Comparison of ENCODE assay signal across 2 cellular contexts in the genomic region with DNA sequence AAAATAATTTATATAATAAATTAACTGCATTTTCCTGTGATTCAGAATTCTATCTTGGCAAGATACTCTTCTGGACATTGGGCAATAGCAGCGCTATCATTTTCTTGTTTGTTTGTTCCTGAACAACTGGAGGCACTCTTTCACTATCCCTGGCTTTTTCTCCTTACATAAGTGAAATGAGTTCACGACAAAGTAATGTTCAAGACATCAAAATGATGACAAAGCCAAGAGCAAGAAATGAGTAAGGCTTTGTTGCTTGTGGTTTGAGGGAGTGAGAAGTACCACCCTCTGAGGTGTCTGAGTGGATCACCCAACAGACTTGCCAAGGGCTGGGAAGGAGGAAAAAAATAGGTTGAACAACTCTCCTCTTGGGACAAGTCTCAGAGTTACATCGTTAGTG.
TF ChIP-seq lines count a peak whose summit lies in the region.

No MANE protein-coding gene starts in this region.

TF ChIP-seq in SK-N-SH, 30 proteins besides CTCF, POLR2A, EP300 and RAD21 (continued from another document):
- TF ChIP-seq FOSL2 (IDR thresholded peaks at IDR 0.05; ENCODE audit: borderline replicate concordance, low read depth) (peak; percentile 58; the same call in 1 of the 2 replicates), JUND (IDR thresholded peaks at IDR 0.05) (peak; percentile 22; the same call in 1 of the 2 replicates), CHD2 (IDR thresholded peaks at IDR 0.05; ENCODE audit: low read length, partially characterized antibody) (no peak)
TF ChIP-seq in SK-N-SH: peak in this region for 5.

TF ChIP-seq in SK-N-SH treated with all-trans-retinoic acid at 6 μM for 48 hours, 23 proteins besides CTCF, POLR2A, EP300 and RAD21 (continued from another document):
- TF ChIP-seq CSRNP3 (CRISPR knock-in tag; IDR thresholded peaks at IDR 0.05) (no peak), ZFP3 (CRISPR knock-in tag; IDR thresholded peaks at IDR 0.05) (no peak), TOX (CRISPR knock-in tag; IDR thresholded peaks at IDR 0.05; ENCODE audit: borderline replicate concordance) (no peak), ZFP30 (CRISPR knock-in tag; IDR thresholded peaks at IDR 0.05) (no peak), ZNF565 (CRISPR knock-in tag; conservative IDR thresholded peaks at IDR 0.05; ENCODE audit: low read depth) (no peak), TCF4 (CRISPR knock-in tag; IDR thresholded peaks at IDR 0.05; ENCODE audit: borderline replicate concordance) (no peak), ISL1 (CRISPR knock-in tag; IDR thresholded peaks at IDR 0.05) (no peak), RARB (CRISPR knock-in tag; IDR thresholded peaks at IDR 0.05) (no peak), OSR1 (CRISPR knock-in tag; IDR thresholded peaks at IDR 0.05) (no peak), ZC3H10 (CRISPR knock-in tag; IDR thresholded peaks at IDR 0.05) (no peak)
TF ChIP-seq in SK-N-SH treated with all-trans-retinoic acid at 6 μM for 48 hours: peak in this region for 0.
